Comparison of ENCODE assay signal across 8 cellular contexts in the genomic region with DNA sequence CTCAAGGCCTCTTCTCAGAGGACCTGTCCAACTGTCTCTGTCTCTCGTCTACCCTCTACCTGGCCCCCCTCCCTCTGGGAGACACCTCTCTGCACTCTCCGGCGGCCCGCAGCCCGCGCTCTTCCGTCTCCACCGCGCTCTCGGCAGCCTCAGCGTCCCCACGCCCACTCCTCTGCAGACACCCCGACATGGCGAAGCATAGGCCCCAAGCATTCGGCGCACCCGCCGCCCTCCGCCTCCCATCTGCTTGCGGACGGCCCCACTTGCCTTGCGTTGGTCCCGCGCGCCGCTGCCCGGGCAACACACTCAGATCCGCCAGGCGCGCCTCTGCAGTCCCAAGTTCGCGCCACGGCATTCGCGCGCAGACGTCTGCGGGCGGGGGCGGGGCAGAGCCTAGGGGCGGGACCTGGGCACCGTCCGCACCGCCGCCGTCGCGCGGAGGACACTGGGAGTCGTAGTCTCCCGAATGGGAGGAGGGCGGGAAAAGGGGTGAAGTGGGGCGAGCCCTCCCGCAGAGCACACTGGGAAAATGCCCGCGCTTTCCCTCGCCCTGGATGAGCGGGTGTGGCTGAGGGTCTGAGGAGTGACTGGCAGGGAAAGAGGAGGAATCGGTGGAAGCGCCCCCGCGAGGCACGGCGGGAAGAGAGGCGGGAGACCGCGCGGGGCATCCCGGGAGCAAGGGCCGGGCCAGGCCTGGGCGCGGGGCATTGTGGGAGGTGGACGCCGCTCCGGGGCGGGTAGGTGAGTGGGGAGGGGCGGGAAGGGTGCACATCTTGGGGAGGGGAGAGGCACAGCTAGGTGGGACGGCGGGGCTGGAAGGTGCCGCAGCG. TPM values are rescaled to one million over a fixed set of nuclear protein-coding genes. Genes with fewer than 3 reads are reported as not detected.
A peak's percentile ranks its signal among the peaks of the same experiment; 100 is the strongest.
DNase-seq lines count a peak whose midpoint lies in the region; FAIRE-seq and TF ChIP-seq lines count a peak whose summit lies in the region.

A gene (minus strand): TSS at position 371 of the 830 bp plus-strand sequence. CDS start 4,778 bp downstream, outside the sequence.
A gene (plus strand): TSS at position 707 of the 830 bp plus-strand sequence. CDS start 1,123 bp downstream, outside the sequence.

- no peaks in the 10 kb centered on the region for H3K27me3 Mint-ChIP-seq in activated naive CD4-positive, alpha-beta T cell treated with anti-CD3 and anti-CD28 coated beads for 36 hours (ENCODE audit: low read depth)

- no peaks in the 10 kb centered on the region for H3K9me3 Mint-ChIP-seq in activated naive CD4-positive, alpha-beta T cell treated with anti-CD3 and anti-CD28 coated beads for 36 hours

- POLR2A ChIA-PET in HEK293T (lab: Yijun Ruan, JAX), result interaction anchor here (1.0 to 2.5 kb wide), 4 partner anchors 10 to 59 kb away, joined by 4 to 9 read pairs (median 5); a partner anchor contains a TSS

- CTCF ChIA-PET in HEK293T (lab: Yijun Ruan, JAX), result no interaction called here
- CTCF ChIA-PET in activated naive CD4-positive, alpha-beta T cell treated with anti-CD3 and anti-CD28 coated beads for 36 hours (lab: Charles Lee), result interaction anchor here (0.7 to 1.1 kb wide), 2 partner anchors 90 to 232 kb away, joined by 3 to 5 read pairs; no protein-coding TSS in a partner anchor

- intact Hi-C loops in activated naive CD4-positive, alpha-beta T cell treated with anti-CD3 and anti-CD28 coated beads for 36 hours (cut with micrococcal nuclease), result loop anchor here (1.0 to 5.0 kb wide), 7 partner anchors 34 to 577 kb away; a partner anchor contains a TSS

- DNase-seq in GM04503 (ENCODE audit: low read depth) (peak; percentile 85), HEK293T (ENCODE audit: extremely low spot score) (peak; percentile 92), NAMALWA (ENCODE audit: low spot score) (peak; percentile 95), SK-MEL-5 (ENCODE audit: low read depth, low spot score) (peak; percentile 88), frontal cortex (ENCODE audit: low spot score in 2 of 2) (peak; percentile 98 to 99), non-pigmented ciliary epithelial cell (ENCODE audit: low read depth) (peak; percentile 69), superior temporal gyrus (ENCODE audit: extremely low spot score) (peak; percentile 94)
- peak; percentile 93 for DNase-seq in activated naive CD4-positive, alpha-beta T cell treated with anti-CD3 and anti-CD28 coated beads for 36 hours

- FAIRE-seq in frontal cortex (lab: Jason Lieb, UNC), result no peak

- in situ Hi-C loops in SK-MEL-5 (cut with HindIII; ENCODE audit: low pct_unique_long_range_greater_than_20kb, low sequenced_read_pairs), result no loop called here

- H3K27ac Mint-ChIP-seq in activated naive CD4-positive, alpha-beta T cell treated with anti-CD3 and anti-CD28 coated beads for 36 hours, result peak within 1 kb of the TSS; percentile 97

- peak within 1 kb of the TSS; percentile 90 for H3K4me3 Mint-ChIP-seq in activated naive CD4-positive, alpha-beta T cell treated with anti-CD3 and anti-CD28 coated beads for 36 hours

- H3K4me1 Mint-ChIP-seq in activated naive CD4-positive, alpha-beta T cell treated with anti-CD3 and anti-CD28 coated beads for 36 hours (ENCODE audit: low read depth), result peaks cover 31% of the 10 kb centered on the region

- H3K36me3 Mint-ChIP-seq in activated naive CD4-positive, alpha-beta T cell treated with anti-CD3 and anti-CD28 coated beads for 36 hours (ENCODE audit: low read depth), result peaks cover 18% of the 10 kb centered on the region

TF ChIP-seq in HEK293T, 16 proteins besides CTCF, POLR2A, EP300 and RAD21:
- no peak for TF ChIP-seq FOXK2 (IDR thresholded peaks at IDR 0.05)
- peak; percentile 89 for TF ChIP-seq L3MBTL2 (conservative IDR thresholded peaks at IDR 0.05)
- TF ChIP-seq ARNT (IDR thresholded peaks at IDR 0.05), result no peak
- no peak for TF ChIP-seq CTBP1 (IDR thresholded peaks at IDR 0.05; ENCODE audit: borderline replicate concordance)
- TF ChIP-seq, protein P1, sequence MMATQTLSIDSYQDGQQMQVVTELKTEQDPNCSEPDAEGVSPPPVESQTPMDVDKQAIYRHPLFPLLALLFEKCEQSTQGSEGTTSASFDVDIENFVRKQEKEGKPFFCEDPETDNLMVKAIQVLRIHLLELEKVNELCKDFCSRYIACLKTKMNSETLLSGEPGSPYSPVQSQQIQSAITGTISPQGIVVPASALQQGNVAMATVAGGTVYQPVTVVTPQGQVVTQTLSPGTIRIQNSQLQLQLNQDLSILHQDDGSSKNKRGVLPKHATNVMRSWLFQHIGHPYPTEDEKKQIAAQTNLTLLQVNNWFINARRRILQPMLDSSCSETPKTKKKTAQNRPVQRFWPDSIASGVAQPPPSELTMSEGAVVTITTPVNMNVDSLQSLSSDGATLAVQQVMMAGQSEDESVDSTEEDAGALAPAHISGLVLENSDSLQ (IDR thresholded peaks at IDR 0.05), result peak; percentile 92
- TF ChIP-seq FOXA1 (IDR thresholded peaks at IDR 0.05), result no peak
- peak; percentile 86 for TF ChIP-seq SUZ12 (IDR thresholded peaks at IDR 0.05)
TF ChIP-seq in HEK293T: peak in this region for 3.

RNA-seq across cellular contexts. Expression of the first gene that starts in this region (rescaled TPM):
- 31.8 and 36.1 TPM in 2 replicates for total RNA-seq in SK-MEL-5 (2014; rRNA removed; shearing (Covaris generic))
- polyA plus RNA-seq in SK-MEL-5 (2015; cell fraction: cytosol; rRNA removed), result 39.6 and 47.8 TPM in 2 replicates
- 138 and 181 TPM in 2 replicates for polyA plus RNA-seq in SK-MEL-5 (2015; cell fraction: nucleus; rRNA removed)
- 100 to 1,000 TPM; 187 to 195 TPM for total RNA-seq in activated naive CD4-positive, alpha-beta T cell treated with anti-CD3 and anti-CD28 coated beads for 36 hours
- 17.9 TPM for total RNA-seq in frontal cortex

RNA-seq across cellular contexts. Expression of the second gene that starts in this region (rescaled TPM):
- 1.3 and 1.8 TPM in 2 replicates for total RNA-seq in SK-MEL-5 (2014; rRNA removed; shearing (Covaris generic))
- 4.0 and 4.6 TPM in 2 replicates for polyA plus RNA-seq in SK-MEL-5 (2015; cell fraction: cytosol; rRNA removed)
- 1.1 and 1.5 TPM in 2 replicates for polyA plus RNA-seq in SK-MEL-5 (2015; cell fraction: nucleus; rRNA removed)
- total RNA-seq in activated naive CD4-positive, alpha-beta T cell treated with anti-CD3 and anti-CD28 coated beads for 36 hours, result 1 to 10 TPM; 6.1 to 6.7 TPM
- total RNA-seq in frontal cortex, result 2.0 TPM

Comparison
In these comparisons a context has a peak if more than half of its experiments do, and no peak if none do; other contexts are left out.
1. Peak in every context shown above with its lines: DNase-seq.